Comparison of ENCODE assay signal across 35 cellular contexts in the genomic region with DNA sequence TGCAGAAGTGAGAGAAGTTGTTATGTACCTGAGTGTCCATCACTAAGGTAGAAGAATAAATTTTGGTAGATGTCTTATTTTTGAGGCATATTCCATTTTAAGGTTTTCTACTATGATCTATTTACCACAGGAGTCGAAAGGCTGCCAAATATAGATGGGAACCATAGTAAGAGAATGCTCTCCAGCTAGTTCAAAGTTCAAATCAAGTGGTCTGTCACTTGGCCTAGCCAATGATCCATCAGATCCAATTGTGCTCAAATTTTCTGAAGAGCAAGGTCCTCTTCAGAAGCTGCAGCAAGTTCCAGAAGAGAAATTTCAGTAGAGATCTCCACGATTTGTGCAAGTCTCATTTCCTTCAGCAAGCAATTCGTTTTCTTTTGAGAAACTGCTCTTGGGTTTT.
"Had no signal": no experiment of that assay in that cellular context is flagged by ENCODE, and none has a peak within 500 bp of the region (broad histone marks: within the 10 kb centered on the region; RNA-seq: fewer than 3 reads in every experiment).

No MANE protein-coding gene starts in this region.

- H3K4me3 ChIP-seq: adrenal gland, ascending aorta, body of pancreas, breast epithelium, cardiac muscle cell had no signal

- H3K36me3 ChIP-seq: adrenal gland, ascending aorta, brain microvascular endothelial cell, breast epithelium, cardiac muscle cell had no signal

- H3K27ac ChIP-seq: adrenal gland, body of pancreas, brain microvascular endothelial cell, cardiac muscle cell had no signal

- DNase-seq: activated effector memory CD4-positive, alpha-beta T cell treated with anti-CD3 and anti-CD28 coated beads, Interleukin-2, amount 50 U/mL, for 16 hours; activated effector memory CD4-positive, alpha-beta T cell treated with Interleukin-2 at 50 U/mL for 16 hours; activated gamma-delta T cell; activated gamma-delta T cell treated with Interleukin-2 at 50 U/mL for 16 hours; activated naive CD4-positive, alpha-beta T cell; activated naive CD4-positive, alpha-beta T cell treated with anti-CD3 and anti-CD28 coated beads for 36 hours; activated naive CD4-positive, alpha-beta T cell treated with anti-CD3 and anti-CD28 coated beads, Interleukin-2, amount 10 ng/mL, durations not matched to agents 7 days and 5 days; activated naive CD4-positive, alpha-beta T cell treated with anti-CD3 and anti-CD28 coated beads, Interleukin-2, amount 50 U/mL, for 16 hours; activated naive CD4-positive, alpha-beta T cell treated with Interleukin-2 at 50 U/mL for 16 hours; activated naive CD8-positive, alpha-beta T cell treated with anti-CD3 and anti-CD28 coated beads for 36 hours; activated naive CD8-positive, alpha-beta T cell treated with anti-CD3 and anti-CD28 coated beads, Interleukin-2, amount 10 ng/mL, durations not matched to agents 7 days and 5 days; activated naive CD8-positive, alpha-beta T cell treated with anti-CD3 and anti-CD28 coated beads, Interleukin-2, amount 50 U/mL, for 24 hours; activated T-cell treated with anti-CD3 and anti-CD28 coated beads for 4 hours; activated T-cell treated with anti-CD3 and anti-CD28 coated beads, Interleukin-2, amount 50 U/mL, for 1 hour; activated T-cell treated with anti-CD3 and anti-CD28 coated beads, Interleukin-2, amount 50 U/mL, for 24 hours; activated T-cell treated with anti-CD3 and anti-CD28 coated beads, Interleukin-2, amount 50 U/mL, for 4 hours; activated T-cell treated with anti-CD3 and anti-CD28 coated beads, Interleukin-2, amount 50 U/mL, for 48 hours; activated T-cell treated with anti-CD3 and anti-CD28 coated beads, Interleukin-2, amount 50 U/mL, for 72 hours; adrenal gland; amniotic stem cell; amygdala; anterior cingulate cortex; aorta; body of pancreas; brain microvascular endothelial cell; caudate nucleus; central memory CD4-positive, alpha-beta T cell; cerebellar nuclear complex had no signal

- H3K4me1 ChIP-seq: adrenal gland, body of pancreas, breast epithelium had no signal

- FAIRE-seq: astrocyte, bronchial epithelial cell had no signal

- ATAC-seq: activated naive CD4-positive, alpha-beta T cell treated with anti-CD3 and anti-CD28 coated beads, Interleukin-2, amount 50 U/mL, for 72 hours; activated naive CD8-positive, alpha-beta T cell treated with anti-CD3 and anti-CD28 coated beads, Interleukin-2, amount 50 U/mL, for 24 hours; activated T-cell treated with anti-CD3 and anti-CD28 coated beads, Interleukin-2, amount 50 U/mL, for 4 hours; activated T-cell treated with anti-CD3 and anti-CD28 coated beads, Interleukin-2, amount 50 U/mL, for 72 hours; activated T-helper 17 cell treated with anti-CD3 and anti-CD28 coated beads, Interleukin-2, amount 50 U/mL, for 72 hours; body of pancreas had no signal

- H3K9me3 ChIP-seq: adrenal gland, ascending aorta, body of pancreas, breast epithelium had no signal

- H3K27me3 ChIP-seq: adrenal gland, ascending aorta, body of pancreas, brain microvascular endothelial cell, breast epithelium, cardiac muscle cell had no signal
